ENCODE assay signal across 20 cellular contexts in genomic region chr20:17887331-17888030, GRCh38.
DNase-seq lines count a peak whose midpoint lies in the region; ATAC-seq, FAIRE-seq and TF ChIP-seq lines count a peak whose summit lies in the region.
"Had no signal": no experiment of that assay in that cellular context is flagged by ENCODE, and none has a peak within 500 bp of the region (broad histone marks: within the 10 kb centered on the region; RNA-seq: fewer than 3 reads in every experiment).

No MANE protein-coding gene starts in this region.

- H3K9ac ChIP-seq in HCT116 (ENCODE audit: low read length), result no peak overlapping the region
- H3K9ac ChIP-seq: GM23248 had no signal

- intact Hi-C loops in HCT116 (cut with micrococcal nuclease), result no loop called here

- H3K4me1 ChIP-seq in HCT116 (ENCODE audit: control insufficient read depth in 1 of 2, insufficient read depth in 2 of 2, low read length in 2 of 2) (peaks cover 4 to 16% of the 10 kb centered on the region in 2 experiments; a peak in 3 of 4 replicates), small intestine (ENCODE audit: control insufficient read depth in 2 of 2, insufficient read depth in 1 of 2, low read depth in 1 of 2, low read length in 1 of 2) (peaks cover 0 to 7% of the 10 kb centered on the region in 2 donors)

- no peaks in the 10 kb centered on the region for H4K20me1 ChIP-seq in HCT116 (ENCODE audit: insufficient read depth)

- H3K9me3 ChIP-seq in HCT116 (ENCODE audit: control insufficient read depth in 1 of 2, insufficient read depth in 1 of 2, low read depth in 1 of 2, low read length in 2 of 2), result peaks cover 0 to 30% of the 10 kb centered on the region in 2 experiments; a peak in 1 of 4 replicates
- no peaks in the 10 kb centered on the region for H3K9me3 ChIP-seq in small intestine (ENCODE audit: control insufficient read depth, low read depth)

- no peak for TF ChIP-seq CTCF in HCT116 (IDR thresholded peaks at IDR 0.05 in 2 of 3, conservative IDR thresholded peaks at IDR 0.05 in 1 of 3; ENCODE audit: borderline replicate concordance in 1 of 3, insufficient read depth in 1 of 3, low read depth in 2 of 3, low read length in 2 of 3)

- BruUV-seq in HCT116 (replicated peaks; lab: Mats Ljungman, UMichigan), result no TSS peak

- no peaks in the 10 kb centered on the region for H3K9me2 ChIP-seq in HCT116 (ENCODE audit: insufficient read depth)

- FAIRE-seq in small intestine (lab: Jason Lieb, UNC), result no peak
- FAIRE-seq: D721Med, G401.6, GM12891 had no signal

- 59 to 71% (median 66%) methylated on average over 10 of the region's 10 CpGs for WGBS in small intestine, 3 donors

- TF ChIP-seq RAD21 in HCT116 (IDR thresholded peaks at IDR 0.05; ENCODE audit: low read depth), result no peak

- no peak for TF ChIP-seq POLR2A in HCT116 (IDR thresholded peaks at IDR 0.05; ENCODE audit: borderline replicate concordance, extremely low read depth, insufficient read depth, insufficient read length)

- no peaks in the 10 kb centered on the region for H3K79me2 ChIP-seq in HCT116 (ENCODE audit: insufficient read depth, low read length)

- RAD21 ChIA-PET in HCT116 (lab: Charles Lee; ENCODE audit: low non-redundant PET in 1 of 2, low total read pairs in 2 of 2, uncharacterized antibody in 2 of 2, unreplicated experiment in 2 of 2), result no interaction called here

- H3K27me3 ChIP-seq in HCT116 (ENCODE audit: insufficient read depth, low read length) (no peaks in the 10 kb centered on the region), small intestine (ENCODE audit: control insufficient read depth in 2 of 2, insufficient read depth in 2 of 2, low read length in 2 of 2) (no peaks in the 10 kb centered on the region)

- POLR2A ChIA-PET in HCT116 (lab: Charles Lee), result no interaction called here

- peak overlapping the region; percentile 12 for H2AFZ ChIP-seq in HCT116 (ENCODE audit: low read depth, low read length, poor library complexity, severe bottlenecking)
- H2AFZ ChIP-seq: GM23248 had no signal

- ATAC-seq in HCT116 (no peak; the same call in none of the 2 replicates), GM18519 (IDR thresholded peaks at IDR 0.05; ENCODE audit: low FRiP score, unreplicated experiment) (no peak), GM19397 (IDR thresholded peaks at IDR 0.05; ENCODE audit: unreplicated experiment) (no peak)
- ATAC-seq: Panc1 had no signal

- H3K27ac ChIP-seq in HCT116 (ENCODE audit: low read depth, low read length) (no peak overlapping the region), small intestine (ENCODE audit: low read depth in 1 of 2, low read length in 1 of 2) (no peak overlapping the region)
- H3K27ac ChIP-seq: GM23248 had no signal

- H3K4me3 ChIP-seq in HCT116 (replicated peaks in 1 of 2; ENCODE audit: low read depth in 1 of 2, low read length in 2 of 2) (peak overlapping the region in 1 of 2 experiments; percentile 19; a peak in 1 of 4 replicates), small intestine (ENCODE audit: low read depth in 1 of 2, low read length in 2 of 2) (no peak overlapping the region)
- H3K4me3 ChIP-seq: GM23248 had no signal

- DNase-seq in HCT116 (ENCODE audit: low read depth, low spot score) (no peak), SW480 (ENCODE audit: low spot score) (peak; percentile 21), foreskin melanocyte (peak; percentile 73), small intestine (peak; percentile 45), dermis blood vessel endothelial cell (no peak), KG1 (lab: John Stamatoyannopoulos, UW) (no peak)
- DNase-seq: AML-193; CD4-positive, alpha-beta T cell; DMS79 treated with DMSO at 0.1 percent for 48 hours; NCI-H1436 treated with DMSO at 0.1 percent for 48 hours; NCI-H446; NCI-H774; SHP77 treated with DMSO at 0.1 percent for 48 hours had no signal

- peak overlapping the region; percentile 59 for H3K4me2 ChIP-seq in HCT116 (ENCODE audit: low read length)

- H3K36me3 ChIP-seq in HCT116 (ENCODE audit: control insufficient read depth in 1 of 2, insufficient read depth in 2 of 2, low read length in 2 of 2), result no peaks in the 10 kb centered on the region
- H3K36me3 ChIP-seq in small intestine (ENCODE audit: control insufficient read depth in 2 of 2, insufficient read depth in 2 of 2, low read length in 2 of 2), result no peaks in the 10 kb centered on the region

- CTCF ChIA-PET in HCT116 (lab: Charles Lee), result no interaction called here

TF ChIP-seq in HCT116, 20 proteins besides CTCF, POLR2A, EP300 and RAD21:
- TF ChIP-seq TCF7L2 (IDR thresholded peaks at IDR 0.05; ENCODE audit: borderline replicate concordance, extremely low read depth, insufficient read depth, insufficient read length) (no peak), FOSL1 (IDR thresholded peaks at IDR 0.05; ENCODE audit: low read depth) (no peak), CEBPB (IDR thresholded peaks at IDR 0.05; ENCODE audit: low read depth) (no peak), CBX3 (IDR thresholded peaks at IDR 0.05; ENCODE audit: low read depth) (no peak), POLR2AphosphoS5 (IDR thresholded peaks at IDR 0.05; ENCODE audit: low read depth, low read length) (no peak), EZH2phosphoT487 (IDR thresholded peaks at IDR 0.05; ENCODE audit: borderline replicate concordance) (no peak)

Comparison
In these comparisons a context has a peak if more than half of its experiments do, and no peak if none do; other contexts are left out.
1. DNase-seq: peak in SW480 (single experiment), foreskin melanocyte (single experiment) and small intestine (single experiment); none in HCT116 (single experiment), dermis blood vessel endothelial cell (single experiment) and KG1 (single experiment).